Comparison of ENCODE assay signal across 40 cellular contexts in genomic region chr7:138656952-138657351, GRCh38. TPM values are rescaled to one million over a fixed set of nuclear protein-coding genes. Genes with fewer than 3 reads are reported as not detected.
"Had no signal": no experiment of that assay in that cellular context is flagged by ENCODE, and none has a peak within 500 bp of the region (broad histone marks: within the 10 kb centered on the region; RNA-seq: fewer than 3 reads in every experiment).

No MANE protein-coding gene starts in this region.

- H3K27me3 Mint-ChIP-seq: activated B cell treated with CpG ODN at 0.5 μM for 24 hours; activated CD8-positive, alpha-beta T cell treated with anti-CD3 and anti-CD28 coated beads for 36 hours; activated naive CD4-positive, alpha-beta T cell treated with anti-CD3 and anti-CD28 coated beads, Interleukin-2, amount 50 U/mL, for 24 hours; activated naive CD8-positive, alpha-beta T cell; activated naive CD8-positive, alpha-beta T cell treated with anti-CD3 and anti-CD28 coated beads, Interleukin-2, amount 50 U/mL, for 24 hours had no signal

- H3K4me1 ChIP-seq: ascending aorta had no signal

- DNase-seq: activated B cell treated with CpG ODN at 0.5 μM for 24 hours; activated CD4-positive, alpha-beta memory T cell treated with anti-CD3 and anti-CD28 coated beads for 36 hours; activated CD4-positive, alpha-beta T cell treated with anti-CD3 and anti-CD28 coated beads for 4 hours; activated CD4-positive, alpha-beta T cell treated with anti-CD3 and anti-CD28 coated beads, Interleukin-2, amount 10 ng/mL, durations not matched to agents 24 days and 14 days; activated CD4-positive, alpha-beta T cell treated with anti-CD3 and anti-CD28 coated beads, Interleukin-2, amount 50 U/mL, for 1 hour; activated CD4-positive, alpha-beta T cell treated with anti-CD3 and anti-CD28 coated beads, Interleukin-2, amount 50 U/mL, for 4 hours; activated CD4-positive, CD25-positive, alpha-beta regulatory T cell treated with anti-CD3 and anti-CD28 coated beads, Interleukin-2, amount 50 U/mL, for 72 hours; activated CD8-positive, alpha-beta memory T cell treated with anti-CD3 and anti-CD28 coated beads, Interleukin-2, amount 50 U/mL, for 4 hours; activated CD8-positive, alpha-beta T cell treated with anti-CD3 and anti-CD28 coated beads for 36 hours; activated effector memory CD4-positive, alpha-beta T cell treated with anti-CD3 and anti-CD28 coated beads, Interleukin-2, amount 50 U/mL, for 16 hours; activated gamma-delta T cell treated with Interleukin-2 at 50 U/mL for 16 hours; activated naive CD4-positive, alpha-beta T cell; activated naive CD4-positive, alpha-beta T cell treated with anti-CD3 and anti-CD28 coated beads for 36 hours; activated naive CD8-positive, alpha-beta T cell treated with anti-CD3 and anti-CD28 coated beads, Interleukin-2, amount 10 ng/mL, durations not matched to agents 7 days and 5 days; activated naive CD8-positive, alpha-beta T cell treated with anti-CD3 and anti-CD28 coated beads, Interleukin-2, amount 50 U/mL, for 24 hours; activated T-cell treated with anti-CD3 and anti-CD28 coated beads for 4 hours; activated T-cell treated with anti-CD3 and anti-CD28 coated beads, Interleukin-2, amount 50 U/mL, for 1 hour; activated T-cell treated with anti-CD3 and anti-CD28 coated beads, Interleukin-2, amount 50 U/mL, for 4 hours; activated T-cell treated with anti-CD3 and anti-CD28 coated beads, Interleukin-2, amount 50 U/mL, for 72 hours; amygdala; anterior cingulate cortex; caudate nucleus; cerebellar nuclear complex; T-cell; T-helper 17 cell; T1000 had no signal

- H3K4me1 Mint-ChIP-seq: activated B cell treated with CpG ODN at 0.5 μM for 24 hours; activated CD4-positive, alpha-beta T cell treated with anti-CD3 and anti-CD28 coated beads, Interleukin-2, amount 10 ng/mL, durations not matched to agents 24 days and 14 days; activated naive CD4-positive, alpha-beta T cell treated with anti-CD3 and anti-CD28 coated beads, Interleukin-2, amount 50 U/mL, for 24 hours; activated naive CD8-positive, alpha-beta T cell treated with anti-CD3 and anti-CD28 coated beads, Interleukin-2, amount 10 ng/mL, durations not matched to agents 7 days and 5 days; activated naive CD8-positive, alpha-beta T cell treated with anti-CD3 and anti-CD28 coated beads, Interleukin-2, amount 50 U/mL, for 24 hours; activated T-helper 17 cell treated with anti-CD3 and anti-CD28 coated beads, Interleukin-2, amount 50 U/mL, for 72 hours; brain; central memory CD8-positive, alpha-beta T cell; T-cell; T-helper 17 cell had no signal

- H3K4me3 ChIP-seq: ascending aorta, cardiac muscle cell had no signal

- FAIRE-seq: bronchial epithelial cell, TTC549 had no signal

- H3K36me3 ChIP-seq: ascending aorta, cardiac muscle cell had no signal

- ATAC-seq: activated CD8-positive, alpha-beta T cell treated with anti-CD3 and anti-CD28 coated beads for 36 hours; activated naive CD8-positive, alpha-beta T cell treated with anti-CD3 and anti-CD28 coated beads, Interleukin-2, amount 50 U/mL, for 24 hours; activated T-cell treated with anti-CD3 and anti-CD28 coated beads, Interleukin-2, amount 50 U/mL, for 4 hours; activated T-cell treated with anti-CD3 and anti-CD28 coated beads, Interleukin-2, amount 50 U/mL, for 72 hours; activated T-helper 17 cell treated with anti-CD3 and anti-CD28 coated beads, Interleukin-2, amount 50 U/mL, for 72 hours; T-cell; T-helper 17 cell had no signal

- H3K36me3 Mint-ChIP-seq: activated CD4-positive, alpha-beta memory T cell treated with anti-CD3 and anti-CD28 coated beads for 36 hours; activated naive CD4-positive, alpha-beta T cell treated with anti-CD3 and anti-CD28 coated beads, Interleukin-2, amount 50 U/mL, for 24 hours; activated naive CD8-positive, alpha-beta T cell; activated naive CD8-positive, alpha-beta T cell treated with anti-CD3 and anti-CD28 coated beads, Interleukin-2, amount 10 ng/mL, durations not matched to agents 7 days and 5 days; brain; T-cell had no signal

- H3K4me3 Mint-ChIP-seq: activated B cell treated with CpG ODN at 0.5 μM for 24 hours; activated CD4-positive, alpha-beta memory T cell treated with anti-CD3 and anti-CD28 coated beads for 36 hours; activated CD4-positive, alpha-beta T cell treated with anti-CD3 and anti-CD28 coated beads, Interleukin-2, amount 10 ng/mL, durations not matched to agents 24 days and 14 days; activated CD8-positive, alpha-beta T cell treated with anti-CD3 and anti-CD28 coated beads for 36 hours; activated naive CD4-positive, alpha-beta T cell treated with anti-CD3 and anti-CD28 coated beads for 36 hours; activated naive CD4-positive, alpha-beta T cell treated with anti-CD3 and anti-CD28 coated beads, Interleukin-2, amount 50 U/mL, for 24 hours; activated naive CD8-positive, alpha-beta T cell; activated naive CD8-positive, alpha-beta T cell treated with anti-CD3 and anti-CD28 coated beads, Interleukin-2, amount 10 ng/mL, durations not matched to agents 7 days and 5 days; activated naive CD8-positive, alpha-beta T cell treated with anti-CD3 and anti-CD28 coated beads, Interleukin-2, amount 50 U/mL, for 24 hours; activated T-cell treated with anti-CD3 and anti-CD28 coated beads, Interleukin-2, amount 50 U/mL, for 4 hours; activated T-cell treated with anti-CD3 and anti-CD28 coated beads, Interleukin-2, amount 50 U/mL, for 72 hours; activated T-helper 1 cell treated with anti-CD3 and anti-CD28 coated beads, Interleukin-12 subunit alpha, Interleukin-12 subunit beta, Interleukin-2, Interleukin-4 antibody, amounts not matched to agents 30 ng/mL and 10 ng/mL and 1 ng/mL, durations not matched to agents 14 hours and 24 hours and 36 hours; activated T-helper 17 cell treated with anti-CD3 and anti-CD28 coated beads, Interleukin-2, amount 50 U/mL, for 72 hours; brain; central memory CD8-positive, alpha-beta T cell; T-cell; T-helper 17 cell had no signal

- H3K27me3 ChIP-seq: ascending aorta, cardiac muscle cell had no signal

- H3K9me3 Mint-ChIP-seq: activated B cell treated with CpG ODN at 0.5 μM for 24 hours; activated CD4-positive, alpha-beta memory T cell treated with anti-CD3 and anti-CD28 coated beads for 36 hours; activated naive CD4-positive, alpha-beta T cell treated with anti-CD3 and anti-CD28 coated beads for 36 hours; activated naive CD4-positive, alpha-beta T cell treated with anti-CD3 and anti-CD28 coated beads, Interleukin-2, amount 50 U/mL, for 24 hours; activated T-cell treated with anti-CD3 and anti-CD28 coated beads, Interleukin-2, amount 50 U/mL, for 4 hours; activated T-helper 1 cell treated with anti-CD3 and anti-CD28 coated beads, Interleukin-12 subunit alpha, Interleukin-12 subunit beta, Interleukin-2, Interleukin-4 antibody, amounts not matched to agents 30 ng/mL and 10 ng/mL and 1 ng/mL, durations not matched to agents 14 hours and 24 hours and 36 hours; activated T-helper 17 cell treated with anti-CD3 and anti-CD28 coated beads, Interleukin-2, amount 50 U/mL, for 72 hours; central memory CD8-positive, alpha-beta T cell had no signal

- H3K27ac ChIP-seq: ascending aorta, cardiac muscle cell, VCaP had no signal

- H3K27ac Mint-ChIP-seq: activated B cell treated with CpG ODN at 0.5 μM for 24 hours; activated CD4-positive, alpha-beta memory T cell treated with anti-CD3 and anti-CD28 coated beads for 36 hours; activated CD4-positive, alpha-beta T cell treated with anti-CD3 and anti-CD28 coated beads, Interleukin-2, amount 10 ng/mL, durations not matched to agents 24 days and 14 days; activated CD8-positive, alpha-beta T cell treated with anti-CD3 and anti-CD28 coated beads for 36 hours; activated naive CD4-positive, alpha-beta T cell treated with anti-CD3 and anti-CD28 coated beads for 36 hours; activated naive CD4-positive, alpha-beta T cell treated with anti-CD3 and anti-CD28 coated beads, Interleukin-2, amount 50 U/mL, for 24 hours; activated naive CD8-positive, alpha-beta T cell; activated naive CD8-positive, alpha-beta T cell treated with anti-CD3 and anti-CD28 coated beads, Interleukin-2, amount 10 ng/mL, durations not matched to agents 7 days and 5 days; activated naive CD8-positive, alpha-beta T cell treated with anti-CD3 and anti-CD28 coated beads, Interleukin-2, amount 50 U/mL, for 24 hours; activated T-cell treated with anti-CD3 and anti-CD28 coated beads, Interleukin-2, amount 50 U/mL, for 72 hours; activated T-helper 1 cell treated with anti-CD3 and anti-CD28 coated beads, Interleukin-12 subunit alpha, Interleukin-12 subunit beta, Interleukin-2, Interleukin-4 antibody, amounts not matched to agents 30 ng/mL and 10 ng/mL and 1 ng/mL, durations not matched to agents 14 hours and 24 hours and 36 hours; activated T-helper 17 cell treated with anti-CD3 and anti-CD28 coated beads, Interleukin-2, amount 50 U/mL, for 72 hours; brain; T-cell; T-helper 17 cell had no signal

RNA-seq across cellular contexts. Expression of gene SVOPL, which starts 44.2 kb away (rescaled TPM):
- total RNA-seq: activated B cell treated with CpG ODN at 0.5 μM for 24 hours; activated CD4-positive, alpha-beta memory T cell treated with anti-CD3 and anti-CD28 coated beads for 36 hours; activated CD4-positive, alpha-beta T cell treated with anti-CD3 and anti-CD28 coated beads, Interleukin-2, amount 10 ng/mL, durations not matched to agents 24 days and 14 days; activated CD8-positive, alpha-beta memory T cell treated with anti-CD3 and anti-CD28 coated beads for 36 hours; activated naive CD4-positive, alpha-beta T cell treated with anti-CD3 and anti-CD28 coated beads for 36 hours; activated T-cell treated with anti-CD3 and anti-CD28 coated beads, Interleukin-2, amount 50 U/mL, for 4 hours; activated T-cell treated with anti-CD3 and anti-CD28 coated beads, Interleukin-2, amount 50 U/mL, for 72 hours; activated T-helper 1 cell treated with anti-CD3 and anti-CD28 coated beads, Interleukin-12 subunit alpha, Interleukin-12 subunit beta, Interleukin-2, Interleukin-4 antibody, amounts not matched to agents 30 ng/mL and 10 ng/mL and 1 ng/mL, durations not matched to agents 14 hours and 24 hours and 36 hours; activated T-helper 17 cell treated with anti-CD3 and anti-CD28 coated beads, Interleukin-2, amount 50 U/mL, for 72 hours; ascending aorta; chondrocyte; T-helper 1 cell treated with Interleukin-12 subunit alpha and Interleukin-12 subunit beta and Interleukin-4 antibody, amounts not matched to agents 30 ng/mL and 1 ng/mL, for 36 hours; T-helper 17 cell had no signal
